ENCODE assay signal across 1 cellular context in the genomic region with DNA sequence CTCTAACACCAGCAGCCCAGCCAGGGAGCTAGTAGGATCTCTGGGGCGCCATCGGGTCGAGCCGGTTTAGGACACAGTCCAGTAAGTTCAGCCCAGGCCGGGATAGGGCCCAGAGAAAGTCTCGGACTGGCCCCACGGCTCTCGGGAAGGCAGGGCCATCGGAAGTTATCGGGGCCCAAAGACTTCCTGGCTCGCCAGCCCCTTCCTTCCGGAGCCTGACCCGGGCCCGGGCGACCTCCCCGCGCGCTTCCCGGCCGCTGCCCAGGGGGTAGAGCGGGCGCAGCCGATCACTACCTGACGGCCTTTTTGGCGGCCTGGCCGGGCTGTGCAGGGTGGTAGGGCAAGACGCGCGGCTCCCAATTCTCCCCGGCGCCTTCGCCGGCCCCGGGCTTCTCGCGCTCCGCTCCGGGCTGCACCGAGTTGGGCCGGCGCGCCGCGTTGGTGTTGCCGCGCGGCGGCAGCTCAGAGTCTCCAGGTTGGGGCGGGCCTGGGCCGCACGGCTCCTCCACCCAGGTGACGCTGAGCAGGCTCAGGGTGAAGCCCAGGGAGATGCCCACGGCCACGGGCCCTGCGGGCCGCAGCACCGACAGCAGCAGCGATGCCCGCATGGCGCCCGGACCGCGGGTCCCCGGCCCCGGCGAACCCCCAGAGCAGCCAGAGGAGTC.
TF ChIP-seq lines count a peak whose summit lies in the region.

No MANE protein-coding gene starts in this region.

TF ChIP-seq in HEK293, 187 proteins besides CTCF, POLR2A, EP300 and RAD21 (continued from another document and continues in another):
- TF ChIP-seq, protein P1, sequence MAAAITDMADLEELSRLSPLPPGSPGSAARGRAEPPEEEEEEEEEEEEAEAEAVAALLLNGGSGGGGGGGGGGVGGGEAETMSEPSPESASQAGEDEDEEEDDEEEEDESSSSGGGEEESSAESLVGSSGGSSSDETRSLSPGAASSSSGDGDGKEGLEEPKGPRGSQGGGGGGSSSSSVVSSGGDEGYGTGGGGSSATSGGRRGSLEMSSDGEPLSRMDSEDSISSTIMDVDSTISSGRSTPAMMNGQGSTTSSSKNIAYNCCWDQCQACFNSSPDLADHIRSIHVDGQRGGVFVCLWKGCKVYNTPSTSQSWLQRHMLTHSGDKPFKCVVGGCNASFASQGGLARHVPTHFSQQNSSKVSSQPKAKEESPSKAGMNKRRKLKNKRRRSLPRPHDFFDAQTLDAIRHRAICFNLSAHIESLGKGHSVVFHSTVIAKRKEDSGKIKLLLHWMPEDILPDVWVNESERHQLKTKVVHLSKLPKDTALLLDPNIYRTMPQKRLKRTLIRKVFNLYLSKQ (tag by site-specific recombination; IDR thresholded peaks at IDR 0.05; ENCODE audit: borderline replicate concordance): no peak
- TF ChIP-seq GLIS2 (tag by site-specific recombination; IDR thresholded peaks at IDR 0.05) (peak; percentile 63), ZNF837 (tag by site-specific recombination; IDR thresholded peaks at IDR 0.05) (no peak), ZNF416 (tag by site-specific recombination; IDR thresholded peaks at IDR 0.05) (no peak), ZNF510 (tag by site-specific recombination; IDR thresholded peaks at IDR 0.05; ENCODE audit: insufficient replicate concordance) (no peak), ZNF626 (tag by site-specific recombination; IDR thresholded peaks at IDR 0.05) (no peak), ZNF433 (tag by site-specific recombination; IDR thresholded peaks at IDR 0.05; ENCODE audit: low read depth) (no peak), ZNF121 (tag by site-specific recombination; IDR thresholded peaks at IDR 0.05) (no peak), HOXC10 (CRISPR knock-in tag; IDR thresholded peaks at IDR 0.05) (no peak), ZNF561 (tag by site-specific recombination; IDR thresholded peaks at IDR 0.05; ENCODE audit: borderline replicate concordance) (no peak), ZNF747 (tag by site-specific recombination; IDR thresholded peaks at IDR 0.05) (no peak), ZXDB (tag by site-specific recombination; IDR thresholded peaks at IDR 0.05) (peak; percentile 15; the same call in 1 of the 2 replicates), ZNF664 (tag by site-specific recombination; IDR thresholded peaks at IDR 0.05) (no peak), MYNN (tag by site-specific recombination; IDR thresholded peaks at IDR 0.05; ENCODE audit: borderline replicate concordance) (no peak), ZBTB8A (tag by site-specific recombination; IDR thresholded peaks at IDR 0.05) (0 out of 2 replicates have a peak, but pooled peaks have one; percentile 29), ZNF10 (tag by site-specific recombination; IDR thresholded peaks at IDR 0.05) (0 out of 2 replicates have a peak, but pooled peaks have one; percentile 48), ZNF654 (tag by site-specific recombination; IDR thresholded peaks at IDR 0.05; ENCODE audit: low read depth) (no peak), ZNF23 (tag by site-specific recombination; IDR thresholded peaks at IDR 0.05; ENCODE audit: borderline replicate concordance) (no peak), ZNF624 (tag by site-specific recombination; IDR thresholded peaks at IDR 0.05) (no peak)
- TF ChIP-seq, protein P2, sequence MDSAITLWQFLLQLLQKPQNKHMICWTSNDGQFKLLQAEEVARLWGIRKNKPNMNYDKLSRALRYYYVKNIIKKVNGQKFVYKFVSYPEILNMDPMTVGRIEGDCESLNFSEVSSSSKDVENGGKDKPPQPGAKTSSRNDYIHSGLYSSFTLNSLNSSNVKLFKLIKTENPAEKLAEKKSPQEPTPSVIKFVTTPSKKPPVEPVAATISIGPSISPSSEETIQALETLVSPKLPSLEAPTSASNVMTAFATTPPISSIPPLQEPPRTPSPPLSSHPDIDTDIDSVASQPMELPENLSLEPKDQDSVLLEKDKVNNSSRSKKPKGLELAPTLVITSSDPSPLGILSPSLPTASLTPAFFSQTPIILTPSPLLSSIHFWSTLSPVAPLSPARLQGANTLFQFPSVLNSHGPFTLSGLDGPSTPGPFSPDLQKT (IDR thresholded peaks at IDR 0.05; ENCODE audit: borderline replicate concordance, low read depth, low read length): no peak
- TF ChIP-seq, protein P3, sequence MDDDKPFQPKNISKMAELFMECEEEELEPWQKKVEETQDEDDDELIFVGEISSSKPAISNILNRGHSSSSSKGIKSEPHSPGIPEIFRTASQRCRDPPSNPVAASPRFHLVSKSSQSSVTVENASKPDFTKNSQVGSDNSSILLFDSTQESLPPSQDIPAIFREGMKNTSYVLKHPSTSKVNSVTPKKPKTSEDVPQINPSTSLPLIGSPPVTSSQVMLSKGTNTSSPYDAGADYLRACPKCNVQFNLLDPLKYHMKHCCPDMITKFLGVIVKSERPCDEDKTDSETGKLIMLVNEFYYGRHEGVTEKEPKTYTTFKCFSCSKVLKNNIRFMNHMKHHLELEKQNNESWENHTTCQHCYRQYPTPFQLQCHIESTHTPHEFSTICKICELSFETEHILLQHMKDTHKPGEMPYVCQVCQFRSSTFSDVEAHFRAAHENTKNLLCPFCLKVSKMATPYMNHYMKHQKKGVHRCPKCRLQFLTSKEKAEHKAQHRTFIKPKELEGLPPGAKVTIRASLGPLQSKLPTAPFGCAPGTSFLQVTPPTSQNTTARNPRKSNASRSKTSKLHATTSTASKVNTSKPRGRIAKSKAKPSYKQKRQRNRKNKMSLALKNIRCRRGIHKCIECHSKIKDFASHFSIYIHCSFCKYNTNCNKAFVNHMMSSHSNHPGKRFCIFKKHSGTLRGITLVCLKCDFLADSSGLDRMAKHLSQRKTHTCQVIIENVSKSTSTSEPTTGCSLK (tag by site-specific recombination; IDR thresholded peaks at IDR 0.05): no peak
- TF ChIP-seq, protein P4, sequence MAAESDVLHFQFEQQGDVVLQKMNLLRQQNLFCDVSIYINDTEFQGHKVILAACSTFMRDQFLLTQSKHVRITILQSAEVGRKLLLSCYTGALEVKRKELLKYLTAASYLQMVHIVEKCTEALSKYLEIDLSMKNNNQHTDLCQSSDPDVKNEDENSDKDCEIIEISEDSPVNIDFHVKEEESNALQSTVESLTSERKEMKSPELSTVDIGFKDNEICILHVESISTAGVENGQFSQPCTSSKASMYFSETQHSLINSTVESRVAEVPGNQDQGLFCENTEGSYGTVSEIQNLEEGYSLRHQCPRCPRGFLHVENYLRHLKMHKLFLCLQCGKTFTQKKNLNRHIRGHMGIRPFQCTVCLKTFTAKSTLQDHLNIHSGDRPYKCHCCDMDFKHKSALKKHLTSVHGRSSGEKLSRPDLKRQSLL (tag by site-specific recombination; IDR thresholded peaks at IDR 0.05): no peak
- TF ChIP-seq, protein P5, sequence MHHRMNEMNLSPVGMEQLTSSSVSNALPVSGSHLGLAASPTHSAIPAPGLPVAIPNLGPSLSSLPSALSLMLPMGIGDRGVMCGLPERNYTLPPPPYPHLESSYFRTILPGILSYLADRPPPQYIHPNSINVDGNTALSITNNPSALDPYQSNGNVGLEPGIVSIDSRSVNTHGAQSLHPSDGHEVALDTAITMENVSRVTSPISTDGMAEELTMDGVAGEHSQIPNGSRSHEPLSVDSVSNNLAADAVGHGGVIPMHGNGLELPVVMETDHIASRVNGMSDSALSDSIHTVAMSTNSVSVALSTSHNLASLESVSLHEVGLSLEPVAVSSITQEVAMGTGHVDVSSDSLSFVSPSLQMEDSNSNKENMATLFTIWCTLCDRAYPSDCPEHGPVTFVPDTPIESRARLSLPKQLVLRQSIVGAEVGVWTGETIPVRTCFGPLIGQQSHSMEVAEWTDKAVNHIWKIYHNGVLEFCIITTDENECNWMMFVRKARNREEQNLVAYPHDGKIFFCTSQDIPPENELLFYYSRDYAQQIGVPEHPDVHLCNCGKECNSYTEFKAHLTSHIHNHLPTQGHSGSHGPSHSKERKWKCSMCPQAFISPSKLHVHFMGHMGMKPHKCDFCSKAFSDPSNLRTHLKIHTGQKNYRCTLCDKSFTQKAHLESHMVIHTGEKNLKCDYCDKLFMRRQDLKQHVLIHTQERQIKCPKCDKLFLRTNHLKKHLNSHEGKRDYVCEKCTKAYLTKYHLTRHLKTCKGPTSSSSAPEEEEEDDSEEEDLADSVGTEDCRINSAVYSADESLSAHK (tag by site-specific recombination; IDR thresholded peaks at IDR 0.05): no peak
- TF ChIP-seq, protein P6, sequence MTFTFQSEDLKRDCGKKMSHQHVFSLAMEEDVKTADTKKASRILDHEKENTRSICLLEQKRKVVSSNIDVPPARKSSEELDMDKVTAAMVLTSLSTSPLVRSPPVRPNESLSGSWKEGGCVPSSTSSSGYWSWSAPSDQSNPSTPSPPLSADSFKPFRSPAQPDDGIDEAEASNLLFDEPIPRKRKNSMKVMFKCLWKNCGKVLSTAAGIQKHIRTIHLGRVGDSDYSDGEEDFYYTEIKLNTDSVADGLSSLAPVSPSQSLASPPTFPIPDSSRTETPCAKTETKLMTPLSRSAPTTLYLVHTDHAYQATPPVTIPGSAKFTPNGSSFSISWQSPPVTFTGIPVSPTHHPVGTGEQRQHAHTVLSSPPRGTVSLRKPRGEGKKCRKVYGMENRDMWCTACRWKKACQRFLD (tag by site-specific recombination; IDR thresholded peaks at IDR 0.05): no peak
- TF ChIP-seq, protein P7, sequence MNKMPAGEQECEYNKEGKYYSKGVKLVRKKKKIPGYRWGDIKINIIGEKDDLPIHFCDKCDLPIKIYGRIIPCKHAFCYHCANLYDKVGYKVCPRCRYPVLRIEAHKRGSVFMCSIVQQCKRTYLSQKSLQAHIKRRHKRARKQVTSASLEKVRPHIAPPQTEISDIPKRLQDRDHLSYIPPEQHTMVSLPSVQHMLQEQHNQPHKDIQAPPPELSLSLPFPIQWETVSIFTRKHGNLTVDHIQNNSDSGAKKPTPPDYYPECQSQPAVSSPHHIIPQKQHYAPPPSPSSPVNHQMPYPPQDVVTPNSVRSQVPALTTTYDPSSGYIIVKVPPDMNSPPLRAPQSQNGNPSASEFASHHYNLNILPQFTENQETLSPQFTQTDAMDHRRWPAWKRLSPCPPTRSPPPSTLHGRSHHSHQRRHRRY (tag by site-specific recombination; IDR thresholded peaks at IDR 0.05): no peak
- TF ChIP-seq, protein P8, sequence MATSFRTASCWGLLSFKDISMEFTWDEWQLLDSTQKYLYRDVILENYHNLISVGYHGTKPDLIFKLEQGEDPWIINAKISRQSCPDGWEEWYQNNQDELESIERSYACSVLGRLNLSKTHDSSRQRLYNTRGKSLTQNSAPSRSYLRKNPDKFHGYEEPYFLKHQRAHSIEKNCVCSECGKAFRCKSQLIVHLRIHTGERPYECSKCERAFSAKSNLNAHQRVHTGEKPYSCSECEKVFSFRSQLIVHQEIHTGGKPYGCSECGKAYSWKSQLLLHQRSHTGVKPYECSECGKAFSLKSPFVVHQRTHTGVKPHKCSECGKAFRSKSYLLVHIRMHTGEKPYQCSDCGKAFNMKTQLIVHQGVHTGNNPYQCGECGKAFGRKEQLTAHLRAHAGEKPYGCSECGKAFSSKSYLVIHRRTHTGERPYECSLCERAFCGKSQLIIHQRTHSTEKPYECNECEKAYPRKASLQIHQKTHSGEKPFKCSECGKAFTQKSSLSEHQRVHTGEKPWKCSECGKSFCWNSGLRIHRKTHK (tag by site-specific recombination; IDR thresholded peaks at IDR 0.05): no peak
- TF ChIP-seq, protein P9, sequence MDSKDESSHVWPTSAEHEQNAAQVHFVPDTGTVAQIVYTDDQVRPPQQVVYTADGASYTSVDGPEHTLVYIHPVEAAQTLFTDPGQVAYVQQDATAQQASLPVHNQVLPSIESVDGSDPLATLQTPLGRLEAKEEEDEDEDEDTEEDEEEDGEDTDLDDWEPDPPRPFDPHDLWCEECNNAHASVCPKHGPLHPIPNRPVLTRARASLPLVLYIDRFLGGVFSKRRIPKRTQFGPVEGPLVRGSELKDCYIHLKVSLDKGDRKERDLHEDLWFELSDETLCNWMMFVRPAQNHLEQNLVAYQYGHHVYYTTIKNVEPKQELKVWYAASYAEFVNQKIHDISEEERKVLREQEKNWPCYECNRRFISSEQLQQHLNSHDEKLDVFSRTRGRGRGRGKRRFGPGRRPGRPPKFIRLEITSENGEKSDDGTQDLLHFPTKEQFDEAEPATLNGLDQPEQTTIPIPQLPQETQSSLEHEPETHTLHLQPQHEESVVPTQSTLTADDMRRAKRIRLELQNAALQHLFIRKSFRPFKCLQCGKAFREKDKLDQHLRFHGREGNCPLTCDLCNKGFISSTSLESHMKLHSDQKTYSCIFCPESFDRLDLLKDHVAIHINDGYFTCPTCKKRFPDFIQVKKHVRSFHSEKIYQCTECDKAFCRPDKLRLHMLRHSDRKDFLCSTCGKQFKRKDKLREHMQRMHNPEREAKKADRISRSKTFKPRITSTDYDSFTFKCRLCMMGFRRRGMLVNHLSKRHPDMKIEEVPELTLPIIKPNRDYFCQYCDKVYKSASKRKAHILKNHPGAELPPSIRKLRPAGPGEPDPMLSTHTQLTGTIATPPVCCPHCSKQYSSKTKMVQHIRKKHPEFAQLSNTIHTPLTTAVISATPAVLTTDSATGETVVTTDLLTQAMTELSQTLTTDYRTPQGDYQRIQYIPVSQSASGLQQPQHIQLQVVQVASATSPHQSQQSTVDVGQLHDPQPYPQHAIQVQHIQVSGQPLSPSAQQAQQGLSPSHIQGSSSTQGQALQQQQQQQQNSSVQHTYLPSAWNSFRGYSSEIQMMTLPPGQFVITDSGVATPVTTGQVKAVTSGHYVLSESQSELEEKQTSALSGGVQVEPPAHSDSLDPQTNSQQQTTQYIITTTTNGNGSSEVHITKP (tag by site-specific recombination; IDR thresholded peaks at IDR 0.05): no peak
- TF ChIP-seq, protein P10, sequence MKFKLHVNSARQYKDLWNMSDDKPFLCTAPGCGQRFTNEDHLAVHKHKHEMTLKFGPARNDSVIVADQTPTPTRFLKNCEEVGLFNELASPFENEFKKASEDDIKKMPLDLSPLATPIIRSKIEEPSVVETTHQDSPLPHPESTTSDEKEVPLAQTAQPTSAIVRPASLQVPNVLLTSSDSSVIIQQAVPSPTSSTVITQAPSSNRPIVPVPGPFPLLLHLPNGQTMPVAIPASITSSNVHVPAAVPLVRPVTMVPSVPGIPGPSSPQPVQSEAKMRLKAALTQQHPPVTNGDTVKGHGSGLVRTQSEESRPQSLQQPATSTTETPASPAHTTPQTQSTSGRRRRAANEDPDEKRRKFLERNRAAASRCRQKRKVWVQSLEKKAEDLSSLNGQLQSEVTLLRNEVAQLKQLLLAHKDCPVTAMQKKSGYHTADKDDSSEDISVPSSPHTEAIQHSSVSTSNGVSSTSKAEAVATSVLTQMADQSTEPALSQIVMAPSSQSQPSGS (tag by site-specific recombination; IDR thresholded peaks at IDR 0.05; ENCODE audit: low read depth): no peak
- TF ChIP-seq, protein P11, sequence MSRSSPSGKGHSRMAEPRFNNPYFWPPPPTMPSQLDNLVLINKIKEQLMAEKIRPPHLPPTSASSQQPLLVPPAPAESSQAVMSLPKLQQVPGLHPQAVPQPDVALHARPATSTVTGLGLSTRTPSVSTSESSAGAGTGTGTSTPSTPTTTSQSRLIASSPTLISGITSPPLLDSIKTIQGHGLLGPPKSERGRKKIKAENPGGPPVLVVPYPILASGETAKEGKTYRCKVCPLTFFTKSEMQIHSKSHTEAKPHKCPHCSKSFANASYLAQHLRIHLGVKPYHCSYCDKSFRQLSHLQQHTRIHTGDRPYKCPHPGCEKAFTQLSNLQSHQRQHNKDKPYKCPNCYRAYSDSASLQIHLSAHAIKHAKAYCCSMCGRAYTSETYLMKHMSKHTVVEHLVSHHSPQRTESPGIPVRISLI (tag by site-specific recombination; IDR thresholded peaks at IDR 0.05): no peak
